7 cellular contexts compared by ENCODE assay signal in genomic region chr22:28594784-28595324, GRCh38.
DNase-seq lines count a peak whose midpoint lies in the region; ATAC-seq and TF ChIP-seq lines count a peak whose summit lies in the region.

No MANE protein-coding gene starts in this region.

- H3K4me3 ChIP-seq in GM06990 (replicated peaks; ENCODE audit: low read depth, low read length) (no peak overlapping the region), NB4 (ENCODE audit: low read depth, low read length) (no peak overlapping the region), esophagus muscularis mucosa (no peak overlapping the region)

- no peaks in the 10 kb centered on the region for H3K9me3 ChIP-seq in esophagus muscularis mucosa

- peaks cover 16% of the 10 kb centered on the region for H3K4me1 Mint-ChIP-seq in nephron

- H3K27ac ChIP-seq in esophagus muscularis mucosa (replicated peaks in 1 of 4) = no peak overlapping the region

- no peaks in the 10 kb centered on the region for H3K36me3 ChIP-seq in GM06990 (ENCODE audit: control insufficient read depth, insufficient read depth, low read length)
- no peaks in the 10 kb centered on the region for H3K36me3 ChIP-seq in esophagus muscularis mucosa

- DNase-seq in GM06990 (ENCODE audit: extremely low read depth, insufficient read length) (no peak), NB4 (ENCODE audit: low read depth) (peak; percentile 63), SK-N-DZ (ENCODE audit: low spot score) (peak; percentile 81), esophagus muscularis mucosa (ENCODE audit: extremely low spot score) (no peak), COLO668 (lab: John Stamatoyannopoulos, UW; ENCODE audit: unreplicated experiment) (no peak)

- H3K27me3 ChIP-seq in GM06990 (replicated peaks; ENCODE audit: control insufficient read depth, insufficient read depth, low read length) = no peaks in the 10 kb centered on the region
- no peaks in the 10 kb centered on the region for H3K27me3 ChIP-seq in esophagus muscularis mucosa

- TF ChIP-seq EP300 in esophagus muscularis mucosa (IDR thresholded peaks at IDR 0.05) = no peak

- peaks cover 0 to 10% (median 8%) of the 10 kb centered on the region in 4 donors for H3K4me1 ChIP-seq in esophagus muscularis mucosa

- H3K36me3 Mint-ChIP-seq in nephron (ENCODE audit: low read depth) = no peaks in the 10 kb centered on the region

- TF ChIP-seq POLR2A in NB4 (IDR thresholded peaks at IDR 0.05; ENCODE audit: extremely low read depth, insufficient read length) (no peak), esophagus muscularis mucosa (IDR thresholded peaks at IDR 0.05; ENCODE audit: low read depth) (no peak)

- peak overlapping the region in 1 of 3 experiments; percentile 11 for H3K27ac Mint-ChIP-seq in nephron

- H3K9me3 Mint-ChIP-seq in nephron = no peaks in the 10 kb centered on the region

- ATAC-seq in GM21825 (IDR thresholded peaks at IDR 0.05; ENCODE audit: unreplicated experiment) = no peak

- TF ChIP-seq CTCF in GM06990 (IDR thresholded peaks at IDR 0.05; ENCODE audit: insufficient read depth, low read length, poor library complexity, severe bottlenecking) (peak; percentile 61), NB4 (IDR thresholded peaks at IDR 0.05; ENCODE audit: low read depth, low read length) (peak; percentile 43), esophagus muscularis mucosa (IDR thresholded peaks at IDR 0.05) (peak; percentile 73 to 85 (median 79)), nephron (IDR thresholded peaks at IDR 0.05; ENCODE audit: unreplicated experiment in 3 of 3) (peak; percentile 71 to 90 (median 74))

- no peak overlapping the region for H3K4me3 Mint-ChIP-seq in nephron

- no peaks in the 10 kb centered on the region for H3K27me3 Mint-ChIP-seq in nephron (ENCODE audit: low read depth)

- WGBS in esophagus muscularis mucosa = 11% methylated on average over 3 of the region's 3 CpGs

- intact Hi-C loops in esophagus muscularis mucosa (cut with DNase I) = loop anchor here (2.0 to 10.0 kb wide), 3 partner anchors 440 to 574 kb away; no protein-coding TSS in a partner anchor

Comparison
In these comparisons a context has a peak if more than half of its experiments do, and no peak if none do; other contexts are left out.
1. DNase-seq: peak in NB4 (single experiment) and SK-N-DZ (single experiment); none in GM06990 (single experiment), esophagus muscularis mucosa (single experiment) and COLO668 (single experiment).
2. Peak in every context shown above with its lines, with median percentiles within 50 percentile points of each other: CTCF ChIP-seq.